ENCODE assay signal across 20 cellular contexts in genomic region chr7:44172352-44172751, GRCh38. TPM values are rescaled to one million over a fixed set of nuclear protein-coding genes. Genes with fewer than 3 reads are reported as not detected.
"Had no signal": no experiment of that assay in that cellular context is flagged by ENCODE, and none has a peak within 500 bp of the region (broad histone marks: within the 10 kb centered on the region; RNA-seq: fewer than 3 reads in every experiment).

No MANE protein-coding gene starts in this region.

- H3K27me3 ChIP-seq: SJSA1 had no signal

- H3K9me3 ChIP-seq: SJSA1 had no signal

- H3K4me3 ChIP-seq: K562, SJSA1, SK-N-MC had no signal

- DNase-seq: Kasumi-1; MM.1S; NCI-H226; NCI-H446; NCI-H510A; NCI-H524 treated with DMSO at 0.1 percent for 48 hours; NCI-H82; NK-92 treated with Interleukin-12 subunit alpha and Interleukin-12 subunit beta, amount 100 ng/mL, for 24 hours; OCI-M1; Right ventricle myocardium superior; RPMI8226; SIG-M5 had no signal

- H3K36me3 ChIP-seq: SJSA1 had no signal

- ATAC-seq: K562 had no signal

- H3K9ac ChIP-seq: KMS-11 had no signal

- H3K27ac ChIP-seq: HL-60, KMS-11, SJSA1, SK-N-MC had no signal

- H3K4me2 ChIP-seq: KMS-11 had no signal

- FAIRE-seq: HTR-8/SVneo, K562 had no signal

RNA-seq across cellular contexts. Expression of gene GCK, which starts 16.9 kb away (rescaled TPM):
- total RNA-seq: M059J had no signal

RNA-seq across cellular contexts. Expression of gene MYL7, which starts 31.2 kb away (rescaled TPM):
- total RNA-seq: K562, M059J, SJSA1 had no signal
- polyA plus RNA-seq: IgD-negative memory B cell, K562 had no signal
